In genomic region chr10:122643931-122644534, GRCh38 we compare ENCODE assay signal across 21 cellular contexts. TPM values are rescaled to one million over a fixed set of nuclear protein-coding genes. Genes with fewer than 3 reads are reported as not detected.
DNase-seq lines count a peak whose midpoint lies in the region; ATAC-seq and TF ChIP-seq lines count a peak whose summit lies in the region.
"Had no signal": no experiment of that assay in that cellular context is flagged by ENCODE, and none has a peak within 500 bp of the region (broad histone marks: within the 10 kb centered on the region; RNA-seq: fewer than 3 reads in every experiment).

No MANE protein-coding gene starts in this region.

- H3K9me3 ChIP-seq in endodermal cell (ENCODE audit: control insufficient read depth, low read length) = no peaks in the 10 kb centered on the region
- no peaks in the 10 kb centered on the region for H3K9me3 ChIP-seq in neuronal stem cell (replicated peaks in 1 of 2; ENCODE audit: control insufficient read depth in 2 of 2, insufficient read depth in 1 of 2, low read depth in 1 of 2, low read length in 2 of 2)
- H3K9me3 ChIP-seq in suprapubic skin = no peaks in the 10 kb centered on the region
- no peaks in the 10 kb centered on the region for H3K9me3 ChIP-seq in thyroid gland
- H3K9me3 ChIP-seq: A549 had no signal

- H3K27ac Mint-ChIP-seq in endodermal cell = no peak overlapping the region
- H3K27ac Mint-ChIP-seq in effector memory CD8-positive, alpha-beta T cell = no peak overlapping the region
- H3K27ac Mint-ChIP-seq: CD4-positive, alpha-beta memory T cell; IgD-negative memory B cell had no signal

- in situ Hi-C loops in KBM-7 (cut with MboI; ENCODE audit: low pct_unique_long_range_greater_than_20kb, low sequenced_read_pairs) = no loop called here

- no peak overlapping the region for H2BK15ac ChIP-seq in neuronal stem cell (ENCODE audit: low read length)

- no peaks in the 10 kb centered on the region for H3K4me1 Mint-ChIP-seq in endodermal cell
- peaks cover 0 to 1% of the 10 kb centered on the region in 2 donors for H3K4me1 Mint-ChIP-seq in effector memory CD8-positive, alpha-beta T cell (ENCODE audit: low read depth in 2 of 2)
- H3K4me1 Mint-ChIP-seq: CD14-positive monocyte; CD4-positive, alpha-beta memory T cell; IgD-negative memory B cell had no signal

- no peak overlapping the region for H2BK5ac ChIP-seq in neuronal stem cell (ENCODE audit: low read length)

- ATAC-seq in effector memory CD8-positive, alpha-beta T cell (replicated peaks) = no peak
- ATAC-seq: A549, GM12878, HCT116, HepG2 had no signal

- no peaks in the 10 kb centered on the region for H3K9me3 Mint-ChIP-seq in endodermal cell
- H3K9me3 Mint-ChIP-seq in effector memory CD8-positive, alpha-beta T cell = no peaks in the 10 kb centered on the region
- H3K9me3 Mint-ChIP-seq: CD4-positive, alpha-beta memory T cell; IgD-negative memory B cell had no signal

- H3K4me1 ChIP-seq in endodermal cell (ENCODE audit: control insufficient read depth, insufficient read depth, low read length) = no peaks in the 10 kb centered on the region
- peaks cover 0 to 1% of the 10 kb centered on the region in 2 donors for H3K4me1 ChIP-seq in neuronal stem cell (ENCODE audit: control insufficient read depth in 2 of 2, insufficient read depth in 1 of 2, low read depth in 1 of 2, low read length in 2 of 2)
- H3K4me1 ChIP-seq in suprapubic skin = no peaks in the 10 kb centered on the region
- no peaks in the 10 kb centered on the region for H3K4me1 ChIP-seq in thyroid gland
- H3K4me1 ChIP-seq: A549 had no signal

- no peak overlapping the region for H3K23ac ChIP-seq in neuronal stem cell (ENCODE audit: low read depth, low read length, poor library complexity)

- H3K18ac ChIP-seq in neuronal stem cell (ENCODE audit: low read length) = peak overlapping the region; percentile 22

- H2AK5ac ChIP-seq in neuronal stem cell (ENCODE audit: low read depth, low read length) = no peak overlapping the region

- TF ChIP-seq CTCF in endodermal cell (conservative IDR thresholded peaks at IDR 0.05) (no peak), suprapubic skin (IDR thresholded peaks at IDR 0.05) (no peak), thyroid gland (IDR thresholded peaks at IDR 0.05) (no peak)

- H3K4me3 ChIP-seq in endodermal cell (ENCODE audit: low read length) = no peak overlapping the region
- no peak overlapping the region for H3K4me3 ChIP-seq in neuronal stem cell (ENCODE audit: low read length in 2 of 2)
- H3K4me3 ChIP-seq in suprapubic skin = no peak overlapping the region
- no peak overlapping the region for H3K4me3 ChIP-seq in thyroid gland (replicated peaks in 1 of 3)
- H3K4me3 ChIP-seq: A549, GM12878 had no signal

- no peak overlapping the region for H3K4ac ChIP-seq in neuronal stem cell (ENCODE audit: low read length)

- H3K36me3 Mint-ChIP-seq in endodermal cell (ENCODE audit: low read depth) = no peaks in the 10 kb centered on the region
- no peaks in the 10 kb centered on the region for H3K36me3 Mint-ChIP-seq in effector memory CD8-positive, alpha-beta T cell (ENCODE audit: insufficient read depth)
- H3K36me3 Mint-ChIP-seq: CD14-positive monocyte; CD4-positive, alpha-beta memory T cell; IgD-negative memory B cell had no signal

- WGBS in endodermal cell (ENCODE audit: insufficient coverage in 1 of 2, insufficient read length in 1 of 2), 2 experiments = 85 to 92% methylated on average over 6 to 13 of the region's 13 CpGs
- WGBS in neuronal stem cell (ENCODE audit: extremely low coverage in 2 of 2, insufficient read length in 2 of 2, insufficient replicate concordance in 1 of 2), 2 donors = no CpG with 5 or more reads among the region's 13 CpGs
- WGBS in suprapubic skin = 93% methylated on average over 13 of the region's 13 CpGs
- WGBS in thyroid gland, 2 donors = 83 to 95% methylated on average over 10 to 13 of the region's 13 CpGs

- TF ChIP-seq POLR2A in suprapubic skin (IDR thresholded peaks at IDR 0.05) (no peak), thyroid gland (IDR thresholded peaks at IDR 0.05) (no peak)

- H3K36me3 ChIP-seq in endodermal cell (ENCODE audit: control insufficient read depth, insufficient read depth, low read length) (no peaks in the 10 kb centered on the region), neuronal stem cell (replicated peaks in 1 of 2; ENCODE audit: control insufficient read depth in 2 of 2, insufficient read depth in 2 of 2, low read length in 2 of 2) (no peaks in the 10 kb centered on the region), suprapubic skin (no peaks in the 10 kb centered on the region), thyroid gland (no peaks in the 10 kb centered on the region)

- intact Hi-C loops in thyroid gland (cut with DNase I) = loop anchor here (10.0 kb wide), 1 partner anchor 61 kb away; no protein-coding TSS in a partner anchor

- H4K91ac ChIP-seq in neuronal stem cell (ENCODE audit: low read depth, low read length, poor library complexity) = no peak overlapping the region

- H3K14ac ChIP-seq in neuronal stem cell (ENCODE audit: low read length) = peak overlapping the region; percentile 39

- H3K27me3 Mint-ChIP-seq in endodermal cell (ENCODE audit: insufficient read depth) = peaks cover 28% of the 10 kb centered on the region
- H3K27me3 Mint-ChIP-seq in effector memory CD8-positive, alpha-beta T cell = peaks cover 0 to 72% of the 10 kb centered on the region in 2 donors
- H3K27me3 Mint-ChIP-seq: IgD-negative memory B cell had no signal

- TF ChIP-seq EP300 in suprapubic skin (IDR thresholded peaks at IDR 0.05) = no peak

- H3K4me2 ChIP-seq in neuronal stem cell (ENCODE audit: insufficient read depth, low read length, poor library complexity, severe bottlenecking) = no peak overlapping the region
- H3K4me2 ChIP-seq: A549 had no signal

- H3K27ac ChIP-seq in endodermal cell (ENCODE audit: low read depth, low read length) (no peak overlapping the region), neuronal stem cell (replicated peaks; ENCODE audit: low read length) (no peak overlapping the region), suprapubic skin (no peak overlapping the region), thyroid gland (no peak overlapping the region)
- H3K27ac ChIP-seq: A549 had no signal

- no peak overlapping the region for H2BK120ac ChIP-seq in neuronal stem cell (ENCODE audit: low read depth, low read length)

- no peak overlapping the region for H2AFZ ChIP-seq in neuronal stem cell (ENCODE audit: low read length)

- H4K8ac ChIP-seq in neuronal stem cell (ENCODE audit: low read depth, low read length) = no peak overlapping the region

- DNase-seq in endodermal cell (peak; percentile 26), neuronal stem cell (ENCODE audit: low spot score) (no peak), suprapubic skin (ENCODE audit: low spot score in 2 of 2) (peak; percentile 21 to 41), retina (no peak), thyroid gland (no peak), KBM-7 (no peak)
- no peak for DNase-seq in effector memory CD8-positive, alpha-beta T cell
- DNase-seq: AML-193; Calu3; CD4-positive, alpha-beta memory T cell; DMS79 treated with DMSO at 0.1 percent for 48 hours; GF-D8; GOT3; H7 had no signal

- H3K27me3 ChIP-seq in endodermal cell (ENCODE audit: control insufficient read depth, insufficient read depth, low read length, poor library complexity, severe bottlenecking) (peaks cover 20% of the 10 kb centered on the region), neuronal stem cell (ENCODE audit: control insufficient read depth in 3 of 3, insufficient read depth in 3 of 3, low read depth in 1 of 3, low read length in 3 of 3) (peaks cover 0 to 3% (median 0%) of the 10 kb centered on the region in 3 experiments), suprapubic skin (peaks cover 2% of the 10 kb centered on the region), thyroid gland (no peaks in the 10 kb centered on the region)

- no peak overlapping the region for H3K9ac ChIP-seq in endodermal cell (ENCODE audit: extremely low read depth, low read length, poor library complexity, severe bottlenecking)
- no peak overlapping the region for H3K9ac ChIP-seq in neuronal stem cell (ENCODE audit: low read depth, low read length, poor library complexity)

- H3K79me1 ChIP-seq in neuronal stem cell (ENCODE audit: low read depth, low read length) = no peaks in the 10 kb centered on the region

- no peak overlapping the region for H2BK12ac ChIP-seq in neuronal stem cell (ENCODE audit: low read length)

- no peak overlapping the region for H3K4me3 Mint-ChIP-seq in endodermal cell
- no peak overlapping the region for H3K4me3 Mint-ChIP-seq in effector memory CD8-positive, alpha-beta T cell
- H3K4me3 Mint-ChIP-seq: CD14-positive monocyte; CD4-positive, alpha-beta memory T cell; IgD-negative memory B cell had no signal

RNA-seq across cellular contexts. Expression of gene C10orf120, which starts 55.6 kb away (rescaled TPM):
- not detected for total RNA-seq in endodermal cell
- polyA plus RNA-seq in endodermal cell (2013, experiment 1 of 2) = not detected
- not detected for polyA plus RNA-seq in endodermal cell (2013, experiment 2 of 2)
- polyA plus RNA-seq in neuronal stem cell (2013, experiment 1 of 2) = not detected
- polyA plus RNA-seq in neuronal stem cell (2013, experiment 2 of 2) = not detected
- total RNA-seq in suprapubic skin = not detected
- not detected for total RNA-seq in thyroid gland
- total RNA-seq: Calu3; CD4-positive, alpha-beta memory T cell; GM12878; H7; HepG2 had no signal
- polyA plus RNA-seq: A549; BJ; CD14-positive monocyte; CD4-positive, alpha-beta memory T cell; GM12878; HepG2; IgD-negative memory B cell had no signal

Comparison
In these comparisons a context has a peak if more than half of its experiments do, and no peak if none do; other contexts are left out.
1. DNase-seq: peak in endodermal cell (single experiment) and suprapubic skin (2 of 2); none in neuronal stem cell (single experiment), retina (single experiment), thyroid gland (0 of 2), effector memory CD8-positive, alpha-beta T cell (0 of 3) and KBM-7 (single experiment).